In the genomic region with DNA sequence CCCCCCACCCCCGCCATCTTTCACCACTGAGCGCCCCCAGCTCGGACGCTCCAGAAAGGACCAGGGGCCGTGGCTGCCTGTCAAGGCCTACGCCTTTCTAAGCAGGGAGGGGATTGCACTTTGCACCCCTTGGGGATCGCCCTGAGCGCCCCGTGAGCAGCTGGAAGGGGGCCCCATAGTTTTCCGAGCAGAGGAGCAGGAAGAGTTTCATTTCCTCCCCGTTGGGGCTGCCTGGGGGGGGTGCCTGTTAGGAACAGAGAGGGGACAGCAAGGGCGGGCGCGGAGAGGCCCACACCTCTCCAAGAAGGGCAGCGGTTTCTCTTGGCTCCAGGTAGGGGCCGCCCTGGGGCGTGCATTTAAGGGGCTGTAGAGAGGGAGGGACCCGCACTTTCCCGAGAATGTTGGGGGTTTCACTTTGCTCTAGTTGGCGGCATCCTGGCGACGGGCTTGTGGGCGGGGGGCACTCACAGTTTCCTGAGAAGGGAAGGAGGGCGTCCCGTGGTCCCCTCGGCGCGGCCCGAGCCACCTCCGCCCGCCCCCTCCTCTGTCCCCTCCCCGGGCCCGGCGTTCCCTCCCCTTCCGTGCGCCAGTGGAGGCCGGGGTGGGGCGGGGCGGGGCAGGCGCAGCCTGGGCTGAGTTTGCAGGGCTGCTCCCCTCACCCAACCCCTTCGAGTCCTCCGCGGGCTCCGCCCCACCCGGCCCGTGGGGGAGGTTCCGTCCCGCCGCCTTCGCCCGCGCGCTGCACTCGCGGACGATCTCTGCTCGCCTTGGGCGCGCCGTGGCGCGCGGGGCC, we compare ENCODE assay signal across 8 cellular contexts.
A peak's percentile ranks its signal among the peaks of the same experiment; 100 is the strongest.
DNase-seq lines count a peak whose midpoint lies in the region; ATAC-seq lines count a peak whose summit lies in the region.

No MANE protein-coding gene starts in this region.

- H3K4me1 Mint-ChIP-seq in activated CD4-positive, alpha-beta T cell treated with anti-CD3 and anti-CD28 coated beads for 36 hours: peaks cover 47% of the 10 kb centered on the region

- POLR2A ChIA-PET in activated CD4-positive, alpha-beta T cell treated with anti-CD3 and anti-CD28 coated beads for 36 hours (lab: Charles Lee): no interaction called here

- H3K4me3 Mint-ChIP-seq in activated CD4-positive, alpha-beta T cell treated with anti-CD3 and anti-CD28 coated beads for 36 hours: peak overlapping the region; percentile 83

- peaks cover 42% of the 10 kb centered on the region for H3K36me3 Mint-ChIP-seq in activated CD4-positive, alpha-beta T cell treated with anti-CD3 and anti-CD28 coated beads for 36 hours (ENCODE audit: low read depth)

- in situ Hi-C loops in ACHN (cut with HindIII; ENCODE audit: low pct_ligation_motif_present, low pct_unique_long_range_greater_than_20kb, low sequenced_read_pairs): no loop called here

- H3K36me3 ChIP-seq in ectodermal cell (ENCODE audit: control insufficient read depth, insufficient read depth, low read length): peaks cover 9% of the 10 kb centered on the region
- peaks cover 16% of the 10 kb centered on the region for H3K36me3 ChIP-seq in mesodermal cell (ENCODE audit: control insufficient read depth, insufficient read depth, low read length)

- peak; percentile 63 for DNase-seq in ACHN
- peak; percentile 91 for DNase-seq in GM19238 (ENCODE audit: insufficient read length, low spot score)
- peak; percentile 93 for DNase-seq in activated CD4-positive, alpha-beta T cell treated with anti-CD3 and anti-CD28 coated beads for 36 hours
- DNase-seq in stimulated activated CD8-positive, alpha-beta memory T cell treated with anti-CD3 and anti-CD28 coated beads, Interleukin-2, amount 100 ng/mL, for 48 hours (ENCODE audit: low read depth in 2 of 2): peak; percentile 82 to 84
- DNase-seq in NOMO-1 (lab: John Stamatoyannopoulos, UW; ENCODE audit: unreplicated experiment in 2 of 2): no peak

- WGBS in ectodermal cell, 2 experiments: 1% methylated on average over 61 to 63 of the region's 63 CpGs
- 1 to 2% methylated on average over 27 to 30 of the region's 63 CpGs for WGBS in mesodermal cell (ENCODE audit: insufficient coverage in 2 of 2), 2 experiments

- H3K27ac Mint-ChIP-seq in activated CD4-positive, alpha-beta T cell treated with anti-CD3 and anti-CD28 coated beads for 36 hours: peak overlapping the region; percentile 82

- peak; percentile 94 for ATAC-seq in HG03439 (IDR thresholded peaks at IDR 0.05; ENCODE audit: unreplicated experiment)
- peak; percentile 94 for ATAC-seq in activated CD4-positive, alpha-beta T cell treated with anti-CD3 and anti-CD28 coated beads for 36 hours

- H3K4me3 ChIP-seq in ectodermal cell (ENCODE audit: insufficient read depth, low read depth, low read length): peak overlapping the region; percentile 81
- H3K4me3 ChIP-seq in mesodermal cell (ENCODE audit: extremely low read depth, insufficient read depth, low read length, poor library complexity, severe bottlenecking): peak overlapping the region; percentile 74

- H3K27me3 ChIP-seq in ectodermal cell (ENCODE audit: control insufficient read depth, insufficient read depth, low read length, poor library complexity, severe bottlenecking): peaks cover 6% of the 10 kb centered on the region

- intact Hi-C loops in activated CD4-positive, alpha-beta T cell treated with anti-CD3 and anti-CD28 coated beads for 36 hours (cut with DNase I, micrococcal nuclease): loop anchor here (1.0 to 5.0 kb wide), 8 partner anchors 18 to 1217 kb away; a partner anchor contains a TSS

- CTCF ChIA-PET in activated CD4-positive, alpha-beta T cell treated with anti-CD3 and anti-CD28 coated beads for 36 hours (lab: Charles Lee): no interaction called here

- H3K4me1 ChIP-seq in ectodermal cell (ENCODE audit: control insufficient read depth, insufficient read depth, low read length) (no peaks in the 10 kb centered on the region), mesodermal cell (ENCODE audit: control insufficient read depth, insufficient read depth, low read length, poor library complexity, severe bottlenecking) (no peaks in the 10 kb centered on the region)

- H3K9me3 ChIP-seq in ectodermal cell (ENCODE audit: control insufficient read depth, low read length) (no peaks in the 10 kb centered on the region), mesodermal cell (ENCODE audit: control insufficient read depth, low read length) (no peaks in the 10 kb centered on the region)

- no peaks in the 10 kb centered on the region for H3K9me3 Mint-ChIP-seq in activated CD4-positive, alpha-beta T cell treated with anti-CD3 and anti-CD28 coated beads for 36 hours (ENCODE audit: low read depth)

- peak overlapping the region; percentile 30 for H3K27ac ChIP-seq in ectodermal cell (ENCODE audit: insufficient read depth, low read depth, low read length, poor library complexity, severe bottlenecking)
- H3K27ac ChIP-seq in mesodermal cell (ENCODE audit: low read depth, low read length, severe bottlenecking): peak overlapping the region; percentile 45

- H3K27me3 Mint-ChIP-seq in activated CD4-positive, alpha-beta T cell treated with anti-CD3 and anti-CD28 coated beads for 36 hours: no peaks in the 10 kb centered on the region

Comparison
In these comparisons a context has a peak if more than half of its experiments do, and no peak if none do; other contexts are left out.
1. DNase-seq: peak in ACHN (single experiment), GM19238 (single experiment), activated CD4-positive, alpha-beta T cell treated with anti-CD3 and anti-CD28 coated beads for 36 hours (single experiment) and stimulated activated CD8-positive, alpha-beta memory T cell treated with anti-CD3 and anti-CD28 coated beads, Interleukin-2, amount 100 ng/mL, for 48 hours (2 of 2); none in NOMO-1 (0 of 2).